Comparison of ENCODE assay signal across 8 cellular contexts in genomic region chr12:46267618-46268348, GRCh38. TPM values are rescaled to one million over a fixed set of nuclear protein-coding genes. Genes with fewer than 3 reads are reported as not detected.
DNase-seq lines count a peak whose midpoint lies in the region; ATAC-seq and TF ChIP-seq lines count a peak whose summit lies in the region.

No MANE protein-coding gene starts in this region.

- H3K36me3 ChIP-seq in kidney epithelial cell (ENCODE audit: control insufficient read depth, insufficient read depth, low read length): no peaks in the 10 kb centered on the region

- H3K27me3 ChIP-seq in kidney epithelial cell (ENCODE audit: control insufficient read depth, insufficient read depth, low read length): no peaks in the 10 kb centered on the region

- POLR2A ChIA-PET in RWPE1 (lab: Yijun Ruan, JAX; ENCODE audit: low non-redundant PET): interaction anchor here (2.1 kb wide), 1 partner anchor 89 kb away, joined by 7 read pairs; no protein-coding TSS in a partner anchor

- ATAC-seq in GM18907 (IDR thresholded peaks at IDR 0.05; ENCODE audit: unreplicated experiment) (no peak), GM19463 (IDR thresholded peaks at IDR 0.05; ENCODE audit: unreplicated experiment) (no peak)

- H3K4me3 Mint-ChIP-seq in T-helper 2 cell treated with Interferon-gamma antibody and Interleukin-4, amounts not matched to agents 5 μg/mL and 100 μg/mL, for 36 hours: no peak overlapping the region

- no peak overlapping the region for H3K27ac Mint-ChIP-seq in T-helper 2 cell treated with Interferon-gamma antibody and Interleukin-4, amounts not matched to agents 5 μg/mL and 100 μg/mL, for 36 hours

- peaks cover 27% of the 10 kb centered on the region for H3K4me1 Mint-ChIP-seq in T-helper 2 cell treated with Interferon-gamma antibody and Interleukin-4, amounts not matched to agents 5 μg/mL and 100 μg/mL, for 36 hours (ENCODE audit: low read depth)

- DNase-seq in T-helper 2 cell (peak in 3 of 5 experiments; percentile 4 to 58 (median 30)), RWPE1 (ENCODE audit: low spot score) (peak; percentile 28), astrocyte of the hippocampus (ENCODE audit: low read depth, low spot score) (peak; percentile 55), kidney epithelial cell (ENCODE audit: low read depth) (no peak)
- no peak for DNase-seq in T-helper 2 cell treated with Interferon-gamma antibody and Interleukin-4, amounts not matched to agents 5 μg/mL and 100 μg/mL, for 36 hours (ENCODE audit: low spot score)
- peak; percentile 53 for DNase-seq in stimulated activated CD4-positive, alpha-beta T cell treated with anti-CD3 and anti-CD28 coated beads, Interleukin-4, amount 100 ng/mL, for 24 hours

- CTCF ChIA-PET in RWPE1 (lab: Yijun Ruan, JAX): no interaction called here

- peak overlapping the region; percentile 80 for H3K4me3 ChIP-seq in kidney epithelial cell (ENCODE audit: low read depth, low read length)

- H3K9me3 Mint-ChIP-seq in T-helper 2 cell treated with Interferon-gamma antibody and Interleukin-4, amounts not matched to agents 5 μg/mL and 100 μg/mL, for 36 hours: no peaks in the 10 kb centered on the region

- H3K27ac ChIP-seq in RWPE1: peak overlapping the region; percentile 96

- H3K36me3 Mint-ChIP-seq in T-helper 2 cell treated with Interferon-gamma antibody and Interleukin-4, amounts not matched to agents 5 μg/mL and 100 μg/mL, for 36 hours (ENCODE audit: low read depth): peaks cover 14% of the 10 kb centered on the region

- no peak for TF ChIP-seq CTCF in RWPE1 (conservative IDR thresholded peaks at IDR 0.05; ENCODE audit: low read depth)
- TF ChIP-seq CTCF in kidney epithelial cell (IDR thresholded peaks at IDR 0.05; ENCODE audit: insufficient read depth, low read length, poor library complexity, severe bottlenecking): no peak

- H3K27me3 Mint-ChIP-seq in T-helper 2 cell treated with Interferon-gamma antibody and Interleukin-4, amounts not matched to agents 5 μg/mL and 100 μg/mL, for 36 hours (ENCODE audit: low read depth): no peaks in the 10 kb centered on the region

RNA-seq across cellular contexts. Expression of gene SLC38A1, which starts 1.1 kb away (rescaled TPM):
- total RNA-seq in kidney epithelial cell: 240 and 245 TPM in 2 replicates

Comparison
In these comparisons a context has a peak if more than half of its experiments do, and no peak if none do; other contexts are left out.
1. DNase-seq: peak in T-helper 2 cell (3 of 5), RWPE1 (single experiment), astrocyte of the hippocampus (single experiment) and stimulated activated CD4-positive, alpha-beta T cell treated with anti-CD3 and anti-CD28 coated beads, Interleukin-4, amount 100 ng/mL, for 24 hours (single experiment); none in T-helper 2 cell treated with Interferon-gamma antibody and Interleukin-4, amounts not matched to agents 5 μg/mL and 100 μg/mL, for 36 hours (single experiment) and kidney epithelial cell (single experiment).